In the genomic region with DNA sequence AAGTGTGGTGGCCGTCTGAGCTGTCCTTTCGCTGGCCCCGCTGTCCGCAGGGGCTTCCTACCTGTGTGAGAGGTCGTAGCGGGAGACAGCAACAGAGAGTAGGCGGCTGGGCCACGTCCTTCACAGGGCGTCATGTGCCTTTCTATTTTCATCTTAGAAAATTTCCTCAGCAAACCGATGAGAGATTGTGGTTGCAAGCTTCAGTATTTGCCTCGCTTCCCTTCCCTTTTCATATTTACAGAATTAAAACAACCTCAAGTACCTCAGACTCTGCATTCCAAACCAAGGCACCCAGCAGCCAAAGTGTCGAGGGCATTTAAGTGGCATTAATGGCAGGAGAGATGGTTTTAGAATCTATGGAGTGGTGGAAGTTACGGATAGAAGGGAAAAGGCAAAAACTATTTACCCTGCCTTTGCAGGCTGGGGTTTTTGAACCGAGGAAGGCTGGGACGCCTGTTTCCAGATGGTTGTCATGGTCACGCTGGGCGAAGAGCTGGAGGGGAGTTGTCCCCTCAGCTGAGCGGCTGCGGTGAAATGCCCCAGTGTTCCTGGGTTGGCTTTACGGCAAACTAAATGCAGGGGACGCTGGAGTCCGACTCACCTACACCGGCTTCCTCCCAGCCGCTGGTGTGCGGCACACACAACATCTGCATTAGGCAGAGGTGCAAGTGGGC, we compare ENCODE assay signal across 8 cellular contexts. TPM values are rescaled to one million over a fixed set of nuclear protein-coding genes. Genes with fewer than 3 reads are reported as not detected.
DNase-seq lines count a peak whose midpoint lies in the region; ATAC-seq, FAIRE-seq and TF ChIP-seq lines count a peak whose summit lies in the region.

No MANE protein-coding gene starts in this region.

- H3K27ac ChIP-seq in substantia nigra (ENCODE audit: low read depth, low read length, poor library complexity, severe bottlenecking): no peak overlapping the region
- no peak overlapping the region for H3K27ac ChIP-seq in HepG2 (ENCODE audit: extremely low read length, insufficient read depth, low read length)

- peak; percentile 15 for DNase-seq in DMS79 (lab: John Stamatoyannopoulos, UW)
- DNase-seq in Right ventricle myocardium superior: peak; percentile 47
- no peak for DNase-seq in substantia nigra (lab: John Stamatoyannopoulos, UW)
- no peak for DNase-seq in erythroblast (lab: John Stamatoyannopoulos, UW)
- DNase-seq in iPS-NIHi11 (ENCODE audit: low spot score): no peak
- DNase-seq in HepG2 (ENCODE audit: low spot score): no peak

- in situ Hi-C loops in HepG2 (cut with HindIII; ENCODE audit: extremely low pct_ligation_motif_present, low pct_unique_long_range_greater_than_20kb): loop anchor here (25.0 kb wide), 1 partner anchor 230 kb away; no protein-coding TSS in a partner anchor

- H3K9me3 ChIP-seq in HepG2 (ENCODE audit: low read length): no peaks in the 10 kb centered on the region

- ATAC-seq in GM19455 (IDR thresholded peaks at IDR 0.05; ENCODE audit: unreplicated experiment): peak; percentile 52
- ATAC-seq in HG03378 (IDR thresholded peaks at IDR 0.05; ENCODE audit: unreplicated experiment): peak; percentile 59
- ATAC-seq in Right ventricle myocardium superior (ENCODE audit: poor library complexity): peak; percentile 67
- ATAC-seq in HepG2: no peak

- no peak overlapping the region for H3K9ac ChIP-seq in HepG2 (ENCODE audit: insufficient read depth, low read depth, low read length)

- TF ChIP-seq EP300 in HepG2 (IDR thresholded peaks at IDR 0.05; ENCODE audit: low read depth in 2 of 2, low read length in 2 of 2) (no peak), HepG2 (CRISPR knock-in tag; IDR thresholded peaks at IDR 0.05; ENCODE audit: borderline replicate concordance) (no peak)

- FAIRE-seq in HepG2 (lab: Jason Lieb, UNC): no peak

- no peak overlapping the region for H3K4me3 ChIP-seq in HepG2 (replicated peaks in 1 of 3; ENCODE audit: insufficient read depth in 1 of 3, low read depth in 2 of 3, low read length in 3 of 3)

- no peaks in the 10 kb centered on the region for H4K20me1 ChIP-seq in HepG2 (ENCODE audit: insufficient read depth, low read length)

- POLR2A ChIA-PET in HepG2 (lab: Yijun Ruan, JAX): no interaction called here

- intact Hi-C loops in Right ventricle myocardium superior (cut with DNase I) (no loop called here), HepG2 (cut with micrococcal nuclease; ENCODE audit: unreplicated experiment) (no loop called here)

- no peaks in the 10 kb centered on the region for H3K79me2 ChIP-seq in HepG2 (ENCODE audit: insufficient read depth, low read length)

- TF ChIP-seq POLR2A in erythroblast (IDR thresholded peaks at IDR 0.05; ENCODE audit: low read length) (no peak), HepG2 (IDR thresholded peaks at IDR 0.05; ENCODE audit: insufficient read depth in 1 of 2, low read depth in 2 of 2, low read length in 2 of 2) (no peak)

- TF ChIP-seq RAD21 in HepG2 (CRISPR knock-in tag; IDR thresholded peaks at IDR 0.05): no peak

- TF ChIP-seq CTCF in HepG2 (CRISPR knock-in tag; IDR thresholded peaks at IDR 0.05): no peak

- no peak overlapping the region for H3K4me2 ChIP-seq in HepG2 (ENCODE audit: low read depth, low read length)

- H3K27me3 ChIP-seq in HepG2 (ENCODE audit: control insufficient read depth in 1 of 2, insufficient read depth in 2 of 2, low read length in 2 of 2): no peaks in the 10 kb centered on the region

- CTCF ChIA-PET in HepG2 (lab: Yijun Ruan, JAX; ENCODE audit: low intra/inter-chr PET ratio, low total read pairs): no interaction called here

- H3K4me1 ChIP-seq in HepG2 (ENCODE audit: insufficient read depth, low read length): no peaks in the 10 kb centered on the region

- H3K36me3 ChIP-seq in HepG2 (replicated peaks in 1 of 2; ENCODE audit: control insufficient read depth in 1 of 2, insufficient read depth in 2 of 2, low read length in 2 of 2): peaks cover 17 to 46% of the 10 kb centered on the region in 2 experiments; a peak in 4 of 5 replicates

- BruUV-seq in HepG2 (replicated peaks; lab: Mats Ljungman, UMichigan): no TSS peak

- WGBS in HepG2 (ENCODE audit: low lambda C conversion rate): 97% methylated on average over 21 of the region's 25 CpGs

- no peak overlapping the region for H2AFZ ChIP-seq in HepG2 (ENCODE audit: low read length)

TF ChIP-seq in HepG2, 621 proteins besides CTCF, POLR2A, EP300 and RAD21 (continues in another document):
- TF ChIP-seq ZBTB42 (CRISPR knock-in tag; IDR thresholded peaks at IDR 0.05) (no peak), ELF4 (CRISPR knock-in tag; IDR thresholded peaks at IDR 0.05; ENCODE audit: borderline replicate concordance) (no peak), CREM (IDR thresholded peaks at IDR 0.05) (no peak), CREM (CRISPR knock-in tag; IDR thresholded peaks at IDR 0.05) (no peak), EHMT2 (IDR thresholded peaks at IDR 0.05; ENCODE audit: borderline replicate concordance, low read depth, low read length) (no peak), LCORL (IDR thresholded peaks at IDR 0.05) (no peak), LCORL (CRISPR knock-in tag; IDR thresholded peaks at IDR 0.05) (no peak), KLF15 (CRISPR knock-in tag; IDR thresholded peaks at IDR 0.05; ENCODE audit: borderline replicate concordance) (no peak), ZNF788 (CRISPR knock-in tag; IDR thresholded peaks at IDR 0.05; ENCODE audit: borderline replicate concordance) (no peak), ZNF432 (CRISPR knock-in tag; IDR thresholded peaks at IDR 0.05; ENCODE audit: borderline replicate concordance) (no peak), PHF5A (CRISPR knock-in tag; IDR thresholded peaks at IDR 0.05; ENCODE audit: low read depth, unreplicated experiment) (no peak), MXI1 (IDR thresholded peaks at IDR 0.05; ENCODE audit: borderline replicate concordance, low read depth, low read length) (no peak)
- TF ChIP-seq, protein P1, sequence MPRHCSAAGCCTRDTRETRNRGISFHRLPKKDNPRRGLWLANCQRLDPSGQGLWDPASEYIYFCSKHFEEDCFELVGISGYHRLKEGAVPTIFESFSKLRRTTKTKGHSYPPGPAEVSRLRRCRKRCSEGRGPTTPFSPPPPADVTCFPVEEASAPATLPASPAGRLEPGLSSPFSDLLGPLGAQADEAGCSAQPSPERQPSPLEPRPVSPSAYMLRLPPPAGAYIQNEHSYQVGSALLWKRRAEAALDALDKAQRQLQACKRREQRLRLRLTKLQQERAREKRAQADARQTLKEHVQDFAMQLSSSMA (CRISPR knock-in tag; IDR thresholded peaks at IDR 0.05): no peak

RNA-seq across cellular contexts. Expression of gene WIPI2, which starts 41.9 kb away (rescaled TPM):
- total RNA-seq in Right ventricle myocardium superior (50.4 TPM), HepG2 (2016; rRNA removed; fragmentation: Illumina TruSeq; extraction: Trizol) (35.0 and 42.3 TPM in 2 replicates)
- 16.0 and 19.7 TPM in 2 replicates for total RNA-seq in HepG2 (2016; cell fraction: cytosol; rRNA removed; fragmentation: Illumina TruSeq; extraction: Trizol; ENCODE audit: low read depth)
- 35.8 and 36.0 TPM in 2 replicates for total RNA-seq in HepG2 (2016; cell fraction: insoluble cytoplasmic fraction; rRNA removed; fragmentation: Illumina TruSeq; extraction: Trizol)
- total RNA-seq in HepG2 (2016; cell fraction: membrane; rRNA removed; fragmentation: Illumina TruSeq; extraction: Trizol): 39.8 and 46.1 TPM in 2 replicates
- total RNA-seq in HepG2 (2016; cell fraction: nucleus; rRNA removed; fragmentation: Illumina TruSeq; extraction: Trizol): 20.8 and 21.5 TPM in 2 replicates
- 73.4 and 79.0 TPM in 2 replicates for polyA plus RNA-seq in HepG2 (2011; rRNA removed)
- 59.4 and 71.5 TPM in 2 replicates for polyA plus RNA-seq in HepG2 (2011; cell fraction: cytosol; rRNA removed)
- 75.1 and 79.5 TPM in 2 replicates for polyA plus RNA-seq in HepG2 (2011; cell fraction: nucleus; rRNA removed)
- polyA plus RNA-seq in HepG2 (2012): 41.3 and 42.5 TPM in 2 replicates
- 22.2 and 29.0 TPM in 2 replicates for polyA plus RNA-seq in HepG2 (2016; cell fraction: cytosol; fragmentation: Illumina TruSeq; extraction: Trizol; ENCODE audit: low read depth)
- polyA plus RNA-seq in HepG2 (2016; cell fraction: insoluble cytoplasmic fraction; fragmentation: Illumina TruSeq; extraction: Trizol; ENCODE audit: low read depth): 51.6 and 58.3 TPM in 2 replicates
- 44.4 and 53.3 TPM in 2 replicates for polyA plus RNA-seq in HepG2 (2016; cell fraction: membrane; fragmentation: Illumina TruSeq; extraction: Trizol; ENCODE audit: low read depth)
- polyA plus RNA-seq in HepG2 (2016; cell fraction: nucleus; fragmentation: Illumina TruSeq; extraction: Trizol; ENCODE audit: insufficient read depth, low read depth): 43.8 and 53.6 TPM in 2 replicates
- polyA minus RNA-seq in HepG2 (2011; rRNA and poly(A)+ RNA removed; ENCODE audit: low replicate concordance): 61.4 and 106 TPM in 2 replicates
- 36.3 and 37.7 TPM in 2 replicates for polyA minus RNA-seq in HepG2 (2011; cell fraction: cytosol; rRNA and poly(A)+ RNA removed)
- polyA minus RNA-seq in HepG2 (2011; cell fraction: nucleus; rRNA and poly(A)+ RNA removed): 30.3 and 38.9 TPM in 2 replicates

RNA-seq across cellular contexts. Expression of gene SLC29A4, which starts 50.8 kb away (rescaled TPM):
- total RNA-seq in Right ventricle myocardium superior: 3.9 TPM
- 21.2 and 31.7 TPM in 2 replicates for total RNA-seq in HepG2 (2016; rRNA removed; fragmentation: Illumina TruSeq; extraction: Trizol)
- total RNA-seq in HepG2 (2016; cell fraction: cytosol; rRNA removed; fragmentation: Illumina TruSeq; extraction: Trizol; ENCODE audit: low read depth): 33.8 and 34.7 TPM in 2 replicates
- total RNA-seq in HepG2 (2016; cell fraction: insoluble cytoplasmic fraction; rRNA removed; fragmentation: Illumina TruSeq; extraction: Trizol): 18.9 and 30.5 TPM in 2 replicates
- total RNA-seq in HepG2 (2016; cell fraction: membrane; rRNA removed; fragmentation: Illumina TruSeq; extraction: Trizol): 76.3 and 81.9 TPM in 2 replicates
- total RNA-seq in HepG2 (2016; cell fraction: nucleus; rRNA removed; fragmentation: Illumina TruSeq; extraction: Trizol): 18.2 and 22.5 TPM in 2 replicates
- 29.7 and 53.0 TPM in 2 replicates for polyA plus RNA-seq in HepG2 (2011; rRNA removed)
- 23.1 and 35.9 TPM in 2 replicates for polyA plus RNA-seq in HepG2 (2011; cell fraction: cytosol; rRNA removed)
- 110 and 117 TPM in 2 replicates for polyA plus RNA-seq in HepG2 (2011; cell fraction: nucleus; rRNA removed)
- polyA plus RNA-seq in HepG2 (2012): 21.6 and 26.5 TPM in 2 replicates
- 78.6 and 80.2 TPM in 2 replicates for polyA plus RNA-seq in HepG2 (2016; cell fraction: cytosol; fragmentation: Illumina TruSeq; extraction: Trizol; ENCODE audit: low read depth)
- polyA plus RNA-seq in HepG2 (2016; cell fraction: insoluble cytoplasmic fraction; fragmentation: Illumina TruSeq; extraction: Trizol; ENCODE audit: low read depth): 31.0 and 42.3 TPM in 2 replicates
- 113 and 128 TPM in 2 replicates for polyA plus RNA-seq in HepG2 (2016; cell fraction: membrane; fragmentation: Illumina TruSeq; extraction: Trizol; ENCODE audit: low read depth)
- 57.1 and 65.3 TPM in 2 replicates for polyA plus RNA-seq in HepG2 (2016; cell fraction: nucleus; fragmentation: Illumina TruSeq; extraction: Trizol; ENCODE audit: insufficient read depth, low read depth)
- polyA minus RNA-seq in HepG2 (2011; rRNA and poly(A)+ RNA removed; ENCODE audit: low replicate concordance): 1.5 and 136 TPM in 2 replicates
- polyA minus RNA-seq in HepG2 (2011; cell fraction: cytosol; rRNA and poly(A)+ RNA removed): 23.7 and 26.6 TPM in 2 replicates
- polyA minus RNA-seq in HepG2 (2011; cell fraction: nucleus; rRNA and poly(A)+ RNA removed): 20.0 and 25.2 TPM in 2 replicates

Comparison
In these comparisons a context has a peak if more than half of its experiments do, and no peak if none do; other contexts are left out.
1. DNase-seq: peak in DMS79 (single experiment) and Right ventricle myocardium superior (single experiment); none in substantia nigra (0 of 49), erythroblast (0 of 2), iPS-NIHi11 (single experiment) and HepG2 (single experiment).